ENCODE assay signal across 8 cellular contexts in genomic region chr1:89781494-89782126, GRCh38. TPM values are rescaled to one million over a fixed set of nuclear protein-coding genes. Genes with fewer than 3 reads are reported as not detected.
A peak's percentile ranks its signal among the peaks of the same experiment; 100 is the strongest.
DNase-seq lines count a peak whose midpoint lies in the region; TF ChIP-seq lines count a peak whose summit lies in the region.

No MANE protein-coding gene starts in this region.

- H3K9me3 ChIP-seq in CD8-positive, alpha-beta memory T cell (ENCODE audit: low read length): no peaks in the 10 kb centered on the region
- no peaks in the 10 kb centered on the region for H3K9me3 ChIP-seq in HEK293 (ENCODE audit: control insufficient read depth, insufficient read depth, low read depth, low read length)
- no peaks in the 10 kb centered on the region for H3K9me3 ChIP-seq in breast epithelium

- CTCF ChIA-PET in CD8-positive, alpha-beta memory T cell (lab: Charles Lee): interaction anchor here (0.9 to 2.4 kb wide), 8 partner anchors 19 to 154 kb away, joined by 3 to 12 read pairs (median 4); partner anchors contain the start of gene LRRC8C
- CTCF ChIA-PET in HEK293 (lab: Yijun Ruan, JAX): interaction anchor here (0.6 to 3.5 kb wide), 13 partner anchors 10 to 1599 kb away, joined by 3 to 17 read pairs (median 5); no protein-coding TSS in a partner anchor

- H3K36me3 ChIP-seq in CD8-positive, alpha-beta memory T cell (ENCODE audit: insufficient read depth, low read length): no peaks in the 10 kb centered on the region
- no peaks in the 10 kb centered on the region for H3K36me3 ChIP-seq in HEK293 (ENCODE audit: control insufficient read depth in 2 of 2, insufficient read depth in 1 of 2, low read length in 2 of 2)
- H3K36me3 ChIP-seq in breast epithelium: no peaks in the 10 kb centered on the region

- H3K27me3 ChIP-seq in CD8-positive, alpha-beta memory T cell (ENCODE audit: insufficient read depth, low read length, poor library complexity, severe bottlenecking): no peaks in the 10 kb centered on the region
- H3K27me3 ChIP-seq in breast epithelium: no peaks in the 10 kb centered on the region

- DNase-seq in CD8-positive, alpha-beta memory T cell: peak; percentile 22 to 76 (median 52)
- DNase-seq in activated CD4-positive, CD25-positive, alpha-beta regulatory T cell treated with anti-CD3 and anti-CD28 coated beads, Interleukin-2, amount 50 U/mL, for 16 hours (ENCODE audit: low read depth, low spot score): peak; percentile 44
- peak; percentile 32 for DNase-seq in fibroblast of pulmonary artery (ENCODE audit: low read depth)
- no peak for DNase-seq in NCI-H1105 (lab: John Stamatoyannopoulos, UW)
- no peak for DNase-seq in breast epithelium (ENCODE audit: low spot score in 2 of 2)
- no peak for DNase-seq in CD14-positive monocyte (ENCODE audit: low spot score)
- DNase-seq in SK-N-DZ (ENCODE audit: low spot score): no peak

- POLR2A ChIA-PET in CD8-positive, alpha-beta memory T cell (lab: Charles Lee): interaction anchor here (0.6 kb wide), 1 partner anchor 204 kb away, joined by 6 read pairs; no protein-coding TSS in a partner anchor
- POLR2A ChIA-PET in HEK293 (lab: Yijun Ruan, JAX): interaction anchor here (0.5 kb wide), 1 partner anchor 368 kb away, joined by 3 read pairs; no protein-coding TSS in a partner anchor

- TF ChIP-seq POLR2A in breast epithelium (IDR thresholded peaks at IDR 0.05): no peak

- peaks cover 13% of the 10 kb centered on the region for H3K4me1 ChIP-seq in CD8-positive, alpha-beta memory T cell (ENCODE audit: insufficient read depth, low read length)
- H3K4me1 ChIP-seq in HEK293 (ENCODE audit: control insufficient read depth, insufficient read depth, low read length) (no peaks in the 10 kb centered on the region), breast epithelium (no peaks in the 10 kb centered on the region)

- H3K9me3 Mint-ChIP-seq in CD8-positive, alpha-beta memory T cell: peaks cover 0 to 2% (median 0%) of the 10 kb centered on the region in 5 donors
- H3K9me3 Mint-ChIP-seq in CD14-positive monocyte: peaks cover 0 to 3% (median 0%) of the 10 kb centered on the region in 7 donors

- H3K27me3 Mint-ChIP-seq in CD8-positive, alpha-beta memory T cell: no peaks in the 10 kb centered on the region
- H3K27me3 Mint-ChIP-seq in CD14-positive monocyte (ENCODE audit: low read depth in 3 of 3): peaks cover 1 to 9% (median 5%) of the 10 kb centered on the region in 3 donors

- H3K4me3 ChIP-seq in CD8-positive, alpha-beta memory T cell (ENCODE audit: low read length): no peak overlapping the region
- H3K4me3 ChIP-seq in HEK293 (ENCODE audit: low read depth, low read length): no peak overlapping the region
- H3K4me3 ChIP-seq in fibroblast of pulmonary artery (replicated peaks; ENCODE audit: low read depth, low read length): no peak overlapping the region
- H3K4me3 ChIP-seq in breast epithelium: no peak overlapping the region

- H3K36me3 Mint-ChIP-seq in CD8-positive, alpha-beta memory T cell: peaks cover 0 to 1% (median 0%) of the 10 kb centered on the region in 3 donors
- no peaks in the 10 kb centered on the region for H3K36me3 Mint-ChIP-seq in CD14-positive monocyte

- no peak overlapping the region for H3K27ac ChIP-seq in CD8-positive, alpha-beta memory T cell (ENCODE audit: low read depth, low read length)
- H3K27ac ChIP-seq in HEK293 (ENCODE audit: extremely low read depth, low read depth, low read length): no peak overlapping the region
- H3K27ac ChIP-seq in breast epithelium: no peak overlapping the region

- H3K27ac Mint-ChIP-seq in CD8-positive, alpha-beta memory T cell: peak overlapping the region in 5 of 8 donors; percentile 35 to 55 (median 51)
- H3K27ac Mint-ChIP-seq in CD14-positive monocyte: no peak overlapping the region

- peaks cover 18 to 23% (median 21%) of the 10 kb centered on the region in 3 donors for H3K4me1 Mint-ChIP-seq in CD8-positive, alpha-beta memory T cell
- peaks cover 4% of the 10 kb centered on the region for H3K4me1 Mint-ChIP-seq in CD14-positive monocyte

- peak overlapping the region in 5 of 7 donors; percentile 3 to 84 (median 55) for H3K4me3 Mint-ChIP-seq in CD8-positive, alpha-beta memory T cell
- H3K4me3 Mint-ChIP-seq in CD14-positive monocyte: no peak overlapping the region

- intact Hi-C loops in breast epithelium (cut with DNase I; ENCODE audit: low total_unique reads) (no loop called here), CD14-positive monocyte (cut with micrococcal nuclease) (no loop called here)

- TF ChIP-seq CTCF in HEK293 (tag by site-specific recombination; IDR thresholded peaks at IDR 0.05) (no peak), fibroblast of pulmonary artery (IDR thresholded peaks at IDR 0.05; ENCODE audit: low read length, missing control alignments) (no peak), breast epithelium (IDR thresholded peaks at IDR 0.05) (no peak), CD14-positive monocyte (IDR thresholded peaks at IDR 0.05) (no peak)

TF ChIP-seq in HEK293, 187 proteins besides CTCF, POLR2A, EP300 and RAD21:
- TF ChIP-seq ZFHX2 (tag by site-specific recombination; conservative IDR thresholded peaks at IDR 0.05) (peak; percentile 48), ZNF837 (tag by site-specific recombination; IDR thresholded peaks at IDR 0.05) (no peak), ZNF670 (tag by site-specific recombination; IDR thresholded peaks at IDR 0.05; ENCODE audit: low read depth) (no peak), ZNF211 (tag by site-specific recombination; IDR thresholded peaks at IDR 0.05; ENCODE audit: low read depth) (no peak), ZNF266 (tag by site-specific recombination; IDR thresholded peaks at IDR 0.05; ENCODE audit: low read depth) (no peak), ZNF341 (tag by site-specific recombination; IDR thresholded peaks at IDR 0.05; ENCODE audit: low read depth) (peak; percentile 33; the same call in 1 of the 2 replicates)
TF ChIP-seq in HEK293: peak in this region for 2.

RNA-seq across cellular contexts. Expression of gene LRRC8D, which starts 39.2 kb away (rescaled TPM):
- total RNA-seq in CD8-positive, alpha-beta memory T cell: 10 to 100 TPM; 39.0 to 41.9 TPM
- 56.3 TPM for polyA plus RNA-seq in CD8-positive, alpha-beta memory T cell
- 10 to 100 TPM in 2 of 3 donors, 1 to 10 TPM in 1; 9.2 to 22.8 (median 11.7) TPM for total RNA-seq in breast epithelium
- polyA plus RNA-seq in CD14-positive monocyte: 10 to 100 TPM; 28.0 to 42.9 TPM
- 12.5 and 12.7 TPM in 2 replicates for polyA plus RNA-seq in SK-N-DZ (2014; cell fraction: cytosol; rRNA removed)
- polyA plus RNA-seq in SK-N-DZ (2014; cell fraction: nucleus; rRNA removed): 9.5 TPM in 2 replicates

Comparison
In these comparisons a context has a peak if more than half of its experiments do, and no peak if none do; other contexts are left out.
1. DNase-seq: peak in CD8-positive, alpha-beta memory T cell (5 of 5), activated CD4-positive, CD25-positive, alpha-beta regulatory T cell treated with anti-CD3 and anti-CD28 coated beads, Interleukin-2, amount 50 U/mL, for 16 hours (single experiment) and fibroblast of pulmonary artery (single experiment); none in NCI-H1105 (single experiment), breast epithelium (0 of 2), CD14-positive monocyte (single experiment) and SK-N-DZ (single experiment).
2. H3K27ac Mint-ChIP-seq: peak in CD8-positive, alpha-beta memory T cell (5 of 8); none in CD14-positive monocyte (0 of 7).
3. H3K4me3 Mint-ChIP-seq: peak in CD8-positive, alpha-beta memory T cell (5 of 7); none in CD14-positive monocyte (0 of 2).